Comparison of ENCODE assay signal across 17 cellular contexts in genomic region chr13:33917135-33917534, GRCh38.
"Had no signal": no experiment of that assay in that cellular context is flagged by ENCODE, and none has a peak within 500 bp of the region (broad histone marks: within the 10 kb centered on the region; RNA-seq: fewer than 3 reads in every experiment).

No MANE protein-coding gene starts in this region.

- H3K9me3 ChIP-seq: heart left ventricle, neutrophil, ovary, right atrium auricular region, tibial artery, upper lobe of left lung, uterus had no signal

- H3K27ac ChIP-seq: coronary artery, neutrophil, ovary, right atrium auricular region, tibial artery, upper lobe of left lung, uterus had no signal

- H3K4me3 ChIP-seq: coronary artery, heart left ventricle, ovary, right atrium auricular region, tibial artery, upper lobe of left lung, uterus had no signal

- DNase-seq: effector CD8-positive, alpha-beta T cell; foreskin melanocyte; heart left ventricle; hippocampal formation; mammary epithelial cell; naive thymus-derived CD4-positive, alpha-beta T cell; ovary; small intestine; stimulated activated CD4-positive, alpha-beta T cell treated with anti-CD3 and anti-CD28 coated beads, Interleukin-2, amount 100 ng/mL, for 48 hours; stimulated activated naive CD8-positive, alpha-beta T cell treated with anti-CD3 and anti-CD28 coated beads, Interleukin-15, Interleukin-2, amounts not matched to agents 100 U/mL and 50 U/mL, for 24 hours; tibial artery; upper lobe of left lung; uterus had no signal

- H3K4me3 Mint-ChIP-seq: naive thymus-derived CD4-positive, alpha-beta T cell; stimulated activated effector memory CD8-positive, alpha-beta T cell treated with anti-CD3 and anti-CD28 coated beads, Interleukin-12 subunit alpha, Interleukin-12 subunit beta, amount 100 ng/mL, for 72 hours had no signal

- H3K4me1 Mint-ChIP-seq: naive thymus-derived CD4-positive, alpha-beta T cell; stimulated activated effector memory CD8-positive, alpha-beta T cell treated with anti-CD3 and anti-CD28 coated beads, Interleukin-12 subunit alpha, Interleukin-12 subunit beta, amount 100 ng/mL, for 72 hours had no signal

- H3K27ac Mint-ChIP-seq: naive thymus-derived CD4-positive, alpha-beta T cell; stimulated activated effector memory CD8-positive, alpha-beta T cell treated with anti-CD3 and anti-CD28 coated beads, Interleukin-12 subunit alpha, Interleukin-12 subunit beta, amount 100 ng/mL, for 72 hours had no signal

- H3K36me3 Mint-ChIP-seq: naive thymus-derived CD4-positive, alpha-beta T cell; stimulated activated effector memory CD8-positive, alpha-beta T cell treated with anti-CD3 and anti-CD28 coated beads, Interleukin-12 subunit alpha, Interleukin-12 subunit beta, amount 100 ng/mL, for 72 hours had no signal

- ATAC-seq: naive thymus-derived CD4-positive, alpha-beta T cell; stimulated activated effector memory CD8-positive, alpha-beta T cell treated with anti-CD3 and anti-CD28 coated beads, Interleukin-12 subunit alpha, Interleukin-12 subunit beta, amount 100 ng/mL, for 72 hours; stimulated activated naive CD8-positive, alpha-beta T cell treated with anti-CD3 and anti-CD28 coated beads, Interleukin-15, Interleukin-2, amounts not matched to agents 100 U/mL and 50 U/mL, for 24 hours had no signal

- H3K9me3 Mint-ChIP-seq: stimulated activated effector memory CD8-positive, alpha-beta T cell treated with anti-CD3 and anti-CD28 coated beads, Interleukin-12 subunit alpha, Interleukin-12 subunit beta, amount 100 ng/mL, for 72 hours had no signal

- H3K27me3 Mint-ChIP-seq: naive thymus-derived CD4-positive, alpha-beta T cell had no signal

- H3K4me1 ChIP-seq: right atrium auricular region, tibial artery, upper lobe of left lung, uterus had no signal

- H3K27me3 ChIP-seq: heart left ventricle, neutrophil, ovary, right atrium auricular region, tibial artery, upper lobe of left lung, uterus had no signal

- H3K36me3 ChIP-seq: heart left ventricle, neutrophil, ovary, right atrium auricular region, tibial artery, upper lobe of left lung, uterus had no signal
